Comparison of ENCODE assay signal across 1 cellular context in the genomic region with DNA sequence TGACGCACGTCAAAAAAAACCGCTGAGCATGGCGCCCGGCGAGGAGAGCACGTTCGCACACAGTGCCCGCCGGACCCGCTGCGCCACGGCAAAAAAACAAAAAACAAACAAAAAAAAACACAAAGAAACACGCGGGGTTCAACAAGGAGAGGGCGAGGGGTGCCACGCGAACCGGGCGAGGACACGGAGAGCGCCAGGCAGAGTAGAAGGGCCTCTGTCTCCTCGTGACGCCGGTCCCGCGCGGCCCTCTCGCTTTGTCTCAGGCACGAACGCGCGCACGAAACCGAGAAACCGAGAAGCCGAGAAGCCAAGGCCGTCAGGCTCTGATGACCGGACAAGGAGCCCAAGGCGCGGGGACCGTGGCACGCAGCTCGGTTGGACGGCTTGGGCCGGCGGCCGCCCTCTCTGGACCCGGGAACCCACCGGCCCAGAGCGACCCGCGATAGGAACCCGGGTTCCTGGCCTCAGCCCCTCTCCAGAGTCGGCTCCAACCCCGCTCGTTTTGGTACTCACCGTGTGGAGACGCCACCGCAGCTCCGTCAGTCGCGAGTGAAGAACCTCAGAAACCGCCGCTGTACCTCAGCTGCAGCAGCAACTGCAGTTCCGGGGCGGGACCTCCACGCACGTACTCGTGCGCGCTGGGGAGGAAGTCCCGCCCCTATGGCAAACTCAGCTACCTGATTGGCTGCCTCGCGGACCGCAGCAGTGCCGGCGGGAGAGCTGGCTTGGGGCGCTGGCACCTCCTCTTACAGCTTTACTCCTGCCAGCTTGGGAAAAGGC.
TF ChIP-seq lines count a peak whose summit lies in the region.

A gene with protein sequence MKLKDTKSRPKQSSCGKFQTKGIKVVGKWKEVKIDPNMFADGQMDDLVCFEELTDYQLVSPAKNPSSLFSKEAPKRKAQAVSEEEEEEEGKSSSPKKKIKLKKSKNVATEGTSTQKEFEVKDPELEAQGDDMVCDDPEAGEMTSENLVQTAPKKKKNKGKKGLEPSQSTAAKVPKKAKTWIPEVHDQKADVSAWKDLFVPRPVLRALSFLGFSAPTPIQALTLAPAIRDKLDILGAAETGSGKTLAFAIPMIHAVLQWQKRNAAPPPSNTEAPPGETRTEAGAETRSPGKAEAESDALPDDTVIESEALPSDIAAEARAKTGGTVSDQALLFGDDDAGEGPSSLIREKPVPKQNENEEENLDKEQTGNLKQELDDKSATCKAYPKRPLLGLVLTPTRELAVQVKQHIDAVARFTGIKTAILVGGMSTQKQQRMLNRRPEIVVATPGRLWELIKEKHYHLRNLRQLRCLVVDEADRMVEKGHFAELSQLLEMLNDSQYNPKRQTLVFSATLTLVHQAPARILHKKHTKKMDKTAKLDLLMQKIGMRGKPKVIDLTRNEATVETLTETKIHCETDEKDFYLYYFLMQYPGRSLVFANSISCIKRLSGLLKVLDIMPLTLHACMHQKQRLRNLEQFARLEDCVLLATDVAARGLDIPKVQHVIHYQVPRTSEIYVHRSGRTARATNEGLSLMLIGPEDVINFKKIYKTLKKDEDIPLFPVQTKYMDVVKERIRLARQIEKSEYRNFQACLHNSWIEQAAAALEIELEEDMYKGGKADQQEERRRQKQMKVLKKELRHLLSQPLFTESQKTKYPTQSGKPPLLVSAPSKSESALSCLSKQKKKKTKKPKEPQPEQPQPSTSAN (minus strand): TSS at position 597 of the 780 bp plus-strand sequence. CDS start 1,460 bp downstream, outside the sequence.
A gene with protein sequence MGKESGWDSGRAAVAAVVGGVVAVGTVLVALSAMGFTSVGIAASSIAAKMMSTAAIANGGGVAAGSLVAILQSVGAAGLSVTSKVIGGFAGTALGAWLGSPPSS (plus strand): TSS at position 705 of the 780 bp plus-strand sequence. CDS start 15,628 bp downstream, outside the sequence.

TF ChIP-seq in HepG2, 621 proteins besides CTCF, POLR2A, EP300 and RAD21 (continued from another document and continues in another):
- TF ChIP-seq, protein P1, sequence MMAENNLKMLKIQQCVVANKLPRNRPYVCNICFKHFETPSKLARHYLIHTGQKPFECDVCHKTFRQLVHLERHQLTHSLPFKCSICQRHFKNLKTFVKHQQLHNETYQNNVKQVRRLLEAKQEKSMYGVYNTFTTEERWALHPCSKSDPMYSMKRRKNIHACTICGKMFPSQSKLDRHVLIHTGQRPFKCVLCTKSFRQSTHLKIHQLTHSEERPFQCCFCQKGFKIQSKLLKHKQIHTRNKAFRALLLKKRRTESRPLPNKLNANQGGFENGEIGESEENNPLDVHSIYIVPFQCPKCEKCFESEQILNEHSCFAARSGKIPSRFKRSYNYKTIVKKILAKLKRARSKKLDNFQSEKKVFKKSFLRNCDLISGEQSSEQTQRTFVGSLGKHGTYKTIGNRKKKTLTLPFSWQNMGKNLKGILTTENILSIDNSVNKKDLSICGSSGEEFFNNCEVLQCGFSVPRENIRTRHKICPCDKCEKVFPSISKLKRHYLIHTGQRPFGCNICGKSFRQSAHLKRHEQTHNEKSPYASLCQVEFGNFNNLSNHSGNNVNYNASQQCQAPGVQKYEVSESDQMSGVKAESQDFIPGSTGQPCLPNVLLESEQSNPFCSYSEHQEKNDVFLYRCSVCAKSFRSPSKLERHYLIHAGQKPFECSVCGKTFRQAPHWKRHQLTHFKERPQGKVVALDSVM (CRISPR knock-in tag; IDR thresholded peaks at IDR 0.05), result no peak
- TF ChIP-seq HCFC1 (IDR thresholded peaks at IDR 0.05; ENCODE audit: low read depth, low read length) (peak; percentile 24; the same call in 1 of the 2 replicates), SETDB1 (CRISPR knock-in tag; IDR thresholded peaks at IDR 0.05; ENCODE audit: borderline replicate concordance) (no peak), HNRNPLL (IDR thresholded peaks at IDR 0.05; ENCODE audit: low read depth, low read length, poor library complexity, severe bottlenecking) (peak; percentile 95), ZNF136 (CRISPR knock-in tag; IDR thresholded peaks at IDR 0.05; ENCODE audit: low read depth) (no peak), ZBTB38 (CRISPR knock-in tag; IDR thresholded peaks at IDR 0.05) (0 out of 2 replicates have a peak, but pooled peaks have one; percentile 44), SCMH1 (CRISPR knock-in tag; IDR thresholded peaks at IDR 0.05; ENCODE audit: borderline replicate concordance) (no peak), ADNP (CRISPR knock-in tag; IDR thresholded peaks at IDR 0.05) (no peak), KDM3A (CRISPR knock-in tag; IDR thresholded peaks at IDR 0.05; ENCODE audit: low read depth) (no peak), ZMYM2 (CRISPR knock-in tag; IDR thresholded peaks at IDR 0.05) (no peak), PTBP1 (IDR thresholded peaks at IDR 0.05; ENCODE audit: low read depth, low read length, poor library complexity, severe bottlenecking) (no peak), ZNF598 (CRISPR knock-in tag; IDR thresholded peaks at IDR 0.05; ENCODE audit: borderline replicate concordance) (peak; percentile 90), ZNF768 (CRISPR knock-in tag; IDR thresholded peaks at IDR 0.05) (0 out of 2 replicates have a peak, but pooled peaks have one; percentile 46), TBP (CRISPR knock-in tag; IDR thresholded peaks at IDR 0.05) (0 out of 2 replicates have a peak, but pooled peaks have one; percentile 31), ZMYM4 (CRISPR knock-in tag; IDR thresholded peaks at IDR 0.05) (peak; percentile 60; the same call in 1 of the 2 replicates), ZNF205 (CRISPR knock-in tag; IDR thresholded peaks at IDR 0.05) (no peak), SALL2 (CRISPR knock-in tag; IDR thresholded peaks at IDR 0.05) (no peak), FOXJ3 (CRISPR knock-in tag; IDR thresholded peaks at IDR 0.05; ENCODE audit: borderline replicate concordance) (no peak), SMYD3 (CRISPR knock-in tag; IDR thresholded peaks at IDR 0.05) (no peak), ZFP90 (CRISPR knock-in tag; IDR thresholded peaks at IDR 0.05; ENCODE audit: borderline replicate concordance) (peak; percentile 33; the same call in 1 of the 2 replicates), TCF12 (IDR thresholded peaks at IDR 0.05) (no peak), TCF12 (CRISPR knock-in tag; IDR thresholded peaks at IDR 0.05) (no peak), PAWR (CRISPR knock-in tag; IDR thresholded peaks at IDR 0.05; ENCODE audit: borderline replicate concordance) (no peak), FOSL2 (CRISPR knock-in tag; IDR thresholded peaks at IDR 0.05) (no peak), CBFB (CRISPR knock-in tag; IDR thresholded peaks at IDR 0.05) (no peak), NR3C1 (CRISPR knock-in tag; IDR thresholded peaks at IDR 0.05) (no peak), ONECUT2 (CRISPR knock-in tag; IDR thresholded peaks at IDR 0.05) (no peak), ZNF776 (CRISPR knock-in tag; IDR thresholded peaks at IDR 0.05) (no peak), REPIN1 (CRISPR knock-in tag; IDR thresholded peaks at IDR 0.05; ENCODE audit: borderline replicate concordance, low read depth) (peak; percentile 65; the same call in 1 of the 2 replicates), ZNF556 (CRISPR knock-in tag; IDR thresholded peaks at IDR 0.05; ENCODE audit: borderline replicate concordance) (no peak)
- TF ChIP-seq, protein P2, sequence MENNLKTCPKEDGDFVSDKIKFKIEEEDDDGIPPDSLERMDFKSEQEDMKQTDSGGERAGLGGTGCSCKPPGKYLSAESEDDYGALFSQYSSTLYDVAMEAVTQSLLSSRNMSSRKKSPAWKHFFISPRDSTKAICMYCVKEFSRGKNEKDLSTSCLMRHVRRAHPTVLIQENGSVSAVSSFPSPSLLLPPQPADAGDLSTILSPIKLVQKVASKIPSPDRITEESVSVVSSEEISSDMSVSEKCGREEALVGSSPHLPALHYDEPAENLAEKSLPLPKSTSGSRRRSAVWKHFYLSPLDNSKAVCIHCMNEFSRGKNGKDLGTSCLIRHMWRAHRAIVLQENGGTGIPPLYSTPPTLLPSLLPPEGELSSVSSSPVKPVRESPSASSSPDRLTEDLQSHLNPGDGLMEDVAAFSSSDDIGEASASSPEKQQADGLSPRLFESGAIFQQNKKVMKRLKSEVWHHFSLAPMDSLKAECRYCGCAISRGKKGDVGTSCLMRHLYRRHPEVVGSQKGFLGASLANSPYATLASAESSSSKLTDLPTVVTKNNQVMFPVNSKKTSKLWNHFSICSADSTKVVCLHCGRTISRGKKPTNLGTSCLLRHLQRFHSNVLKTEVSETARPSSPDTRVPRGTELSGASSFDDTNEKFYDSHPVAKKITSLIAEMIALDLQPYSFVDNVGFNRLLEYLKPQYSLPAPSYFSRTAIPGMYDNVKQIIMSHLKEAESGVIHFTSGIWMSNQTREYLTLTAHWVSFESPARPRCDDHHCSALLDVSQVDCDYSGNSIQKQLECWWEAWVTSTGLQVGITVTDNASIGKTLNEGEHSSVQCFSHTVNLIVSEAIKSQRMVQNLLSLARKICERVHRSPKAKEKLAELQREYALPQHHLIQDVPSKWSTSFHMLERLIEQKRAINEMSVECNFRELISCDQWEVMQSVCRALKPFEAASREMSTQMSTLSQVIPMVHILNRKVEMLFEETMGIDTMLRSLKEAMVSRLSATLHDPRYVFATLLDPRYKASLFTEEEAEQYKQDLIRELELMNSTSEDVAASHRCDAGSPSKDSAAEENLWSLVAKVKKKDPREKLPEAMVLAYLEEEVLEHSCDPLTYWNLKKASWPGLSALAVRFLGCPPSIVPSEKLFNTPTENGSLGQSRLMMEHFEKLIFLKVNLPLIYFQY (CRISPR knock-in tag; IDR thresholded peaks at IDR 0.05; ENCODE audit: borderline replicate concordance), result no peak
- TF ChIP-seq, protein P3, sequence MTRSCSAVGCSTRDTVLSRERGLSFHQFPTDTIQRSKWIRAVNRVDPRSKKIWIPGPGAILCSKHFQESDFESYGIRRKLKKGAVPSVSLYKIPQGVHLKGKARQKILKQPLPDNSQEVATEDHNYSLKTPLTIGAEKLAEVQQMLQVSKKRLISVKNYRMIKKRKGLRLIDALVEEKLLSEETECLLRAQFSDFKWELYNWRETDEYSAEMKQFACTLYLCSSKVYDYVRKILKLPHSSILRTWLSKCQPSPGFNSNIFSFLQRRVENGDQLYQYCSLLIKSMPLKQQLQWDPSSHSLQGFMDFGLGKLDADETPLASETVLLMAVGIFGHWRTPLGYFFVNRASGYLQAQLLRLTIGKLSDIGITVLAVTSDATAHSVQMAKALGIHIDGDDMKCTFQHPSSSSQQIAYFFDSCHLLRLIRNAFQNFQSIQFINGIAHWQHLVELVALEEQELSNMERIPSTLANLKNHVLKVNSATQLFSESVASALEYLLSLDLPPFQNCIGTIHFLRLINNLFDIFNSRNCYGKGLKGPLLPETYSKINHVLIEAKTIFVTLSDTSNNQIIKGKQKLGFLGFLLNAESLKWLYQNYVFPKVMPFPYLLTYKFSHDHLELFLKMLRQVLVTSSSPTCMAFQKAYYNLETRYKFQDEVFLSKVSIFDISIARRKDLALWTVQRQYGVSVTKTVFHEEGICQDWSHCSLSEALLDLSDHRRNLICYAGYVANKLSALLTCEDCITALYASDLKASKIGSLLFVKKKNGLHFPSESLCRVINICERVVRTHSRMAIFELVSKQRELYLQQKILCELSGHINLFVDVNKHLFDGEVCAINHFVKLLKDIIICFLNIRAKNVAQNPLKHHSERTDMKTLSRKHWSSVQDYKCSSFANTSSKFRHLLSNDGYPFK (CRISPR knock-in tag; IDR thresholded peaks at IDR 0.05; ENCODE audit: borderline replicate concordance), result peak; percentile 56; the same call in 1 of the 2 replicates
- TF ChIP-seq, protein P4, sequence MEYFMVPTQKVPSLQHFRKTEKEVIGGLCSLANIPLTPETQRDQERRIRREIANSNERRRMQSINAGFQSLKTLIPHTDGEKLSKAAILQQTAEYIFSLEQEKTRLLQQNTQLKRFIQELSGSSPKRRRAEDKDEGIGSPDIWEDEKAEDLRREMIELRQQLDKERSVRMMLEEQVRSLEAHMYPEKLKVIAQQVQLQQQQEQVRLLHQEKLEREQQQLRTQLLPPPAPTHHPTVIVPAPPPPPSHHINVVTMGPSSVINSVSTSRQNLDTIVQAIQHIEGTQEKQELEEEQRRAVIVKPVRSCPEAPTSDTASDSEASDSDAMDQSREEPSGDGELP (IDR thresholded peaks at IDR 0.05; ENCODE audit: borderline replicate concordance, low read depth), result peak; percentile 72; the same call in 1 of the 2 replicates
- TF ChIP-seq, protein P5, sequence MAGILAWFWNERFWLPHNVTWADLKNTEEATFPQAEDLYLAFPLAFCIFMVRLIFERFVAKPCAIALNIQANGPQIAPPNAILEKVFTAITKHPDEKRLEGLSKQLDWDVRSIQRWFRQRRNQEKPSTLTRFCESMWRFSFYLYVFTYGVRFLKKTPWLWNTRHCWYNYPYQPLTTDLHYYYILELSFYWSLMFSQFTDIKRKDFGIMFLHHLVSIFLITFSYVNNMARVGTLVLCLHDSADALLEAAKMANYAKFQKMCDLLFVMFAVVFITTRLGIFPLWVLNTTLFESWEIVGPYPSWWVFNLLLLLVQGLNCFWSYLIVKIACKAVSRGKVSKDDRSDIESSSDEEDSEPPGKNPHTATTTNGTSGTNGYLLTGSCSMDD (CRISPR knock-in tag; IDR thresholded peaks at IDR 0.05), result no peak
- TF ChIP-seq, protein P6, sequence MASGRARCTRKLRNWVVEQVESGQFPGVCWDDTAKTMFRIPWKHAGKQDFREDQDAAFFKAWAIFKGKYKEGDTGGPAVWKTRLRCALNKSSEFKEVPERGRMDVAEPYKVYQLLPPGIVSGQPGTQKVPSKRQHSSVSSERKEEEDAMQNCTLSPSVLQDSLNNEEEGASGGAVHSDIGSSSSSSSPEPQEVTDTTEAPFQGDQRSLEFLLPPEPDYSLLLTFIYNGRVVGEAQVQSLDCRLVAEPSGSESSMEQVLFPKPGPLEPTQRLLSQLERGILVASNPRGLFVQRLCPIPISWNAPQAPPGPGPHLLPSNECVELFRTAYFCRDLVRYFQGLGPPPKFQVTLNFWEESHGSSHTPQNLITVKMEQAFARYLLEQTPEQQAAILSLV (CRISPR knock-in tag; IDR thresholded peaks at IDR 0.05; ENCODE audit: borderline replicate concordance), result peak; percentile 66; the same call in 1 of the 2 replicates
- TF ChIP-seq, protein P7, sequence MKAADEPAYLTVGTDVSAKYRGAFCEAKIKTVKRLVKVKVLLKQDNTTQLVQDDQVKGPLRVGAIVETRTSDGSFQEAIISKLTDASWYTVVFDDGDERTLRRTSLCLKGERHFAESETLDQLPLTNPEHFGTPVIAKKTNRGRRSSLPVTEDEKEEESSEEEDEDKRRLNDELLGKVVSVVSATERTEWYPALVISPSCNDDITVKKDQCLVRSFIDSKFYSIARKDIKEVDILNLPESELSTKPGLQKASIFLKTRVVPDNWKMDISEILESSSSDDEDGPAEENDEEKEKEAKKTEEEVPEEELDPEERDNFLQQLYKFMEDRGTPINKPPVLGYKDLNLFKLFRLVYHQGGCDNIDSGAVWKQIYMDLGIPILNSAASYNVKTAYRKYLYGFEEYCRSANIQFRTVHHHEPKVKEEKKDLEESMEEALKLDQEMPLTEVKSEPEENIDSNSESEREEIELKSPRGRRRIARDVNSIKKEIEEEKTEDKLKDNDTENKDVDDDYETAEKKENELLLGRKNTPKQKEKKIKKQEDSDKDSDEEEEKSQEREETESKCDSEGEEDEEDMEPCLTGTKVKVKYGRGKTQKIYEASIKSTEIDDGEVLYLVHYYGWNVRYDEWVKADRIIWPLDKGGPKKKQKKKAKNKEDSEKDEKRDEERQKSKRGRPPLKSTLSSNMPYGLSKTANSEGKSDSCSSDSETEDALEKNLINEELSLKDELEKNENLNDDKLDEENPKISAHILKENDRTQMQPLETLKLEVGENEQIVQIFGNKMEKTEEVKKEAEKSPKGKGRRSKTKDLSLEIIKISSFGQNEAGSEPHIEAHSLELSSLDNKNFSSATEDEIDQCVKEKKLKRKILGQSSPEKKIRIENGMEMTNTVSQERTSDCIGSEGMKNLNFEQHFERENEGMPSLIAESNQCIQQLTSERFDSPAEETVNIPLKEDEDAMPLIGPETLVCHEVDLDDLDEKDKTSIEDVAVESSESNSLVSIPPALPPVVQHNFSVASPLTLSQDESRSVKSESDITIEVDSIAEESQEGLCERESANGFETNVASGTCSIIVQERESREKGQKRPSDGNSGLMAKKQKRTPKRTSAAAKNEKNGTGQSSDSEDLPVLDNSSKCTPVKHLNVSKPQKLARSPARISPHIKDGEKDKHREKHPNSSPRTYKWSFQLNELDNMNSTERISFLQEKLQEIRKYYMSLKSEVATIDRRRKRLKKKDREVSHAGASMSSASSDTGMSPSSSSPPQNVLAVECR (CRISPR knock-in tag; IDR thresholded peaks at IDR 0.05; ENCODE audit: borderline replicate concordance), result peak; percentile 92; the same call in 1 of the 2 replicates
